In genomic region chr18:50817898-50818250, GRCh38 we compare ENCODE assay signal across 18 cellular contexts.
A peak's percentile ranks its signal among the peaks of the same experiment; 100 is the strongest.
DNase-seq lines count a peak whose midpoint lies in the region; ATAC-seq, FAIRE-seq and TF ChIP-seq lines count a peak whose summit lies in the region.
"Had no signal": no experiment of that assay in that cellular context is flagged by ENCODE, and none has a peak within 500 bp of the region (broad histone marks: within the 10 kb centered on the region; RNA-seq: fewer than 3 reads in every experiment).

No MANE protein-coding gene starts in this region.

- H3K4me3 Mint-ChIP-seq in stimulated activated memory B cell treated with anti-CD40 and anti-IgM and Interleukin-4, amounts not matched to agents 10 μg/mL and 1 μg/mL and 100 μg/mL, for 72 hours: no peak overlapping the region
- H3K4me3 Mint-ChIP-seq: HFFc6; stimulated activated naive CD8-positive, alpha-beta T cell treated with anti-CD3 and anti-CD28 coated beads, Interleukin-15, Interleukin-2, amounts not matched to agents 100 ng/mL and 50 ng/mL, for 24 hours had no signal

- DNase-seq in GM03348 (ENCODE audit: low spot score) (peak; percentile 50), cardiac fibroblast (ENCODE audit: low read depth in 2 of 2) (peak; percentile 64 to 79), foreskin melanocyte (peak; percentile 70), stromal cell of bone marrow (ENCODE audit: low read depth) (peak; percentile 75), GM19239 (ENCODE audit: insufficient read length, low spot score) (no peak), NCI-H446 treated with DMSO at 0.1 percent for 48 hours (lab: John Stamatoyannopoulos, UW) (no peak)
- DNase-seq: activated CD8-positive, alpha-beta memory T cell treated with anti-CD3 and anti-CD28 coated beads for 24 hours; activated gamma-delta T cell; DMS79 treated with DMSO at 0.1 percent for 48 hours; HFFc6; naive B cell; NCI-H510A treated with DMSO at 0.1 percent for 48 hours; PC-9 had no signal

- no peak overlapping the region for H3K27ac Mint-ChIP-seq in stimulated activated memory B cell treated with anti-CD40 and anti-IgM and Interleukin-4, amounts not matched to agents 10 μg/mL and 1 μg/mL and 100 μg/mL, for 72 hours
- H3K27ac Mint-ChIP-seq: HFFc6; stimulated activated naive CD8-positive, alpha-beta T cell treated with anti-CD3 and anti-CD28 coated beads, Interleukin-15, Interleukin-2, amounts not matched to agents 100 ng/mL and 50 ng/mL, for 24 hours had no signal

- H3K4me1 Mint-ChIP-seq in stimulated activated memory B cell treated with anti-CD40 and anti-IgM and Interleukin-4, amounts not matched to agents 10 μg/mL and 1 μg/mL and 100 μg/mL, for 72 hours: peaks cover 20% of the 10 kb centered on the region

- no peaks in the 10 kb centered on the region for H3K9me3 Mint-ChIP-seq in stimulated activated memory B cell treated with anti-CD40 and anti-IgM and Interleukin-4, amounts not matched to agents 10 μg/mL and 1 μg/mL and 100 μg/mL, for 72 hours
- H3K9me3 Mint-ChIP-seq: HFFc6; stimulated activated naive CD8-positive, alpha-beta T cell treated with anti-CD3 and anti-CD28 coated beads, Interleukin-15, Interleukin-2, amounts not matched to agents 100 ng/mL and 50 ng/mL, for 24 hours had no signal

- no peak overlapping the region for H3K4me3 ChIP-seq in cardiac fibroblast (replicated peaks in 1 of 2; ENCODE audit: low read depth in 2 of 2, low read length in 2 of 2)
- H3K4me3 ChIP-seq: PC-9 had no signal

- no peaks in the 10 kb centered on the region for H3K36me3 Mint-ChIP-seq in stimulated activated memory B cell treated with anti-CD40 and anti-IgM and Interleukin-4, amounts not matched to agents 10 μg/mL and 1 μg/mL and 100 μg/mL, for 72 hours
- H3K36me3 Mint-ChIP-seq: brain had no signal

- FAIRE-seq in GM19239 (lab: Jason Lieb, UNC): no peak

- ATAC-seq in HG03175 (IDR thresholded peaks at IDR 0.05; ENCODE audit: unreplicated experiment): no peak
- no peak for ATAC-seq in stimulated activated memory B cell treated with anti-CD40 and anti-IgM and Interleukin-4, amounts not matched to agents 10 μg/mL and 1 μg/mL and 100 μg/mL, for 72 hours
- ATAC-seq: left lobe of liver had no signal

- no peak for TF ChIP-seq CTCF in cardiac fibroblast (IDR thresholded peaks at IDR 0.05; ENCODE audit: low read depth, low read length)

- no peaks in the 10 kb centered on the region for H3K27me3 Mint-ChIP-seq in stimulated activated memory B cell treated with anti-CD40 and anti-IgM and Interleukin-4, amounts not matched to agents 10 μg/mL and 1 μg/mL and 100 μg/mL, for 72 hours
- H3K27me3 Mint-ChIP-seq: naive B cell had no signal

Comparison
In these comparisons a context has a peak if more than half of its experiments do, and no peak if none do; other contexts are left out.
1. DNase-seq: peak in GM03348 (single experiment), cardiac fibroblast (2 of 2), foreskin melanocyte (single experiment) and stromal cell of bone marrow (single experiment); none in GM19239 (single experiment) and NCI-H446 treated with DMSO at 0.1 percent for 48 hours (single experiment).